In genomic region chr7:75358671-75359541, GRCh38 we compare ENCODE assay signal across 8 cellular contexts. TPM values are rescaled to one million over a fixed set of nuclear protein-coding genes. Genes with fewer than 3 reads are reported as not detected.
DNase-seq lines count a peak whose midpoint lies in the region; ATAC-seq and TF ChIP-seq lines count a peak whose summit lies in the region.
"Not testable (repeated sequence)": the region's sequence is repeated elsewhere in the genome, so short reads cannot be mapped to it uniquely, and the experiment has no call there.

No MANE protein-coding gene starts in this region.

- not testable (repeated sequence) for H3K9me2 ChIP-seq in MM.1S (replicated peaks; ENCODE audit: insufficient read depth, low read length)

- CTCF ChIA-PET in activated CD8-positive, alpha-beta T cell treated with anti-CD3 and anti-CD28 coated beads, Interleukin-2, amount 10 ng/mL, durations not matched to agents 7 days and 5 days (lab: Charles Lee); MCF 10A (lab: Yijun Ruan, JAX): not testable (repeated sequence)

- POLR2A ChIA-PET in activated CD8-positive, alpha-beta T cell treated with anti-CD3 and anti-CD28 coated beads, Interleukin-2, amount 10 ng/mL, durations not matched to agents 7 days and 5 days (lab: Charles Lee); MCF 10A (lab: Yijun Ruan, JAX): not testable (repeated sequence)

- H3K4me3 ChIP-seq in MM.1S (ENCODE audit: low read length); thyroid gland (replicated peaks in 1 of 3): not testable (repeated sequence)

- not testable (repeated sequence) for TF ChIP-seq CTCF in MM.1S (IDR thresholded peaks at IDR 0.05; ENCODE audit: low read length); MCF 10A (IDR thresholded peaks at IDR 0.05; ENCODE audit: unreplicated experiment); progenitor cell of endocrine pancreas (IDR thresholded peaks at IDR 0.05; ENCODE audit: unreplicated experiment); thyroid gland (IDR thresholded peaks at IDR 0.05)

- DNase-seq in MM.1S (peak; percentile 37), MCF 10A (ENCODE audit: unreplicated experiment) (peak; percentile 9), left ventricle myocardium superior (peak; percentile 10), thyroid gland (peak; percentile 5 to 6)
- peak; percentile 63 for DNase-seq in activated CD8-positive, alpha-beta T cell treated with anti-CD3 and anti-CD28 coated beads, Interleukin-2, amount 10 ng/mL, durations not matched to agents 7 days and 5 days
- DNase-seq in progenitor cell of endocrine pancreas (ENCODE audit: low spot score, unreplicated experiment), result not testable (repeated sequence)

- BruUV-seq in MCF 10A (replicated peaks; lab: Mats Ljungman, UMichigan), result TSS peak; percentile 59

- intact Hi-C loops in MCF 10A (cut with micrococcal nuclease); left ventricle myocardium superior (cut with micrococcal nuclease); thyroid gland (cut with DNase I): not testable (repeated sequence)

- not testable (repeated sequence) for H3K4me2 ChIP-seq in MM.1S (ENCODE audit: low read depth, low read length)

- TF ChIP-seq POLR2A in thyroid gland (IDR thresholded peaks at IDR 0.05), result not testable (repeated sequence)

- H3F3A ChIP-seq in MM.1S (ENCODE audit: insufficient read depth, low read length), result not testable (repeated sequence)

- H3K36me3 Mint-ChIP-seq in activated CD8-positive, alpha-beta T cell treated with anti-CD3 and anti-CD28 coated beads, Interleukin-2, amount 10 ng/mL, durations not matched to agents 7 days and 5 days (ENCODE audit: low read depth); MCF 10A (ENCODE audit: insufficient read depth, unreplicated experiment); progenitor cell of endocrine pancreas (ENCODE audit: insufficient read depth): not testable (repeated sequence)

- H3K27me3 ChIP-seq in MM.1S (replicated peaks; ENCODE audit: insufficient read depth, low read length); thyroid gland: not testable (repeated sequence)

- WGBS in thyroid gland, 2 donors, result no CpG with 5 or more reads among the region's 70 CpGs

- not testable (repeated sequence) for H2AFZ ChIP-seq in MM.1S (ENCODE audit: low read length)

- peak overlapping the region; percentile 79 for H3K4me3 Mint-ChIP-seq in activated CD8-positive, alpha-beta T cell treated with anti-CD3 and anti-CD28 coated beads, Interleukin-2, amount 10 ng/mL, durations not matched to agents 7 days and 5 days
- H3K4me3 Mint-ChIP-seq in MCF 10A (ENCODE audit: unreplicated experiment) (peak overlapping the region; percentile 76), progenitor cell of endocrine pancreas (ENCODE audit: low read depth) (peak overlapping the region; percentile 38)

- peak overlapping the region; percentile 43; the same call in 1 of the 2 replicates for H3K9ac ChIP-seq in MM.1S (ENCODE audit: low read length)

- H3K27me3 Mint-ChIP-seq in activated CD8-positive, alpha-beta T cell treated with anti-CD3 and anti-CD28 coated beads, Interleukin-2, amount 10 ng/mL, durations not matched to agents 7 days and 5 days (ENCODE audit: low read depth); MCF 10A (ENCODE audit: insufficient read depth, unreplicated experiment); progenitor cell of endocrine pancreas: not testable (repeated sequence)

- H3K4me1 ChIP-seq in MM.1S (ENCODE audit: low read length); thyroid gland: not testable (repeated sequence)

- ATAC-seq in GM18873 (IDR thresholded peaks at IDR 0.05; ENCODE audit: low FRiP score, unreplicated experiment), result peak; percentile 74
- peak; percentile 75 for ATAC-seq in HG02642 (IDR thresholded peaks at IDR 0.05; ENCODE audit: poor library complexity, unreplicated experiment)
- ATAC-seq in activated CD8-positive, alpha-beta T cell treated with anti-CD3 and anti-CD28 coated beads, Interleukin-2, amount 10 ng/mL, durations not matched to agents 7 days and 5 days, result peak; percentile 83
- ATAC-seq in left ventricle myocardium superior, result peak; percentile 94

- H3K4me1 Mint-ChIP-seq in activated CD8-positive, alpha-beta T cell treated with anti-CD3 and anti-CD28 coated beads, Interleukin-2, amount 10 ng/mL, durations not matched to agents 7 days and 5 days (ENCODE audit: low read depth); MCF 10A (ENCODE audit: insufficient read depth, unreplicated experiment); progenitor cell of endocrine pancreas (ENCODE audit: low read depth): not testable (repeated sequence)

- H3K27ac ChIP-seq in MM.1S (ENCODE audit: low read length) (peak overlapping the region; percentile 52; the same call in 1 of the 2 replicates), thyroid gland (peak overlapping the region in 1 of 3 donors; percentile 53)

- not testable (repeated sequence) for H3K9me3 Mint-ChIP-seq in activated CD8-positive, alpha-beta T cell treated with anti-CD3 and anti-CD28 coated beads, Interleukin-2, amount 10 ng/mL, durations not matched to agents 7 days and 5 days (ENCODE audit: insufficient read depth); MCF 10A (ENCODE audit: unreplicated experiment); progenitor cell of endocrine pancreas (ENCODE audit: low read depth)

- peak overlapping the region; percentile 93 for H3K27ac Mint-ChIP-seq in activated CD8-positive, alpha-beta T cell treated with anti-CD3 and anti-CD28 coated beads, Interleukin-2, amount 10 ng/mL, durations not matched to agents 7 days and 5 days
- peak overlapping the region; percentile 78 for H3K27ac Mint-ChIP-seq in MCF 10A (ENCODE audit: low read depth, unreplicated experiment)
- H3K27ac Mint-ChIP-seq in progenitor cell of endocrine pancreas, result not testable (repeated sequence)

- H3K36me3 ChIP-seq in MM.1S (replicated peaks; ENCODE audit: insufficient read depth, low read length); thyroid gland: not testable (repeated sequence)

- H4K20me1 ChIP-seq in MM.1S (ENCODE audit: insufficient read depth, low read length), result not testable (repeated sequence)

- not testable (repeated sequence) for H3K9me3 ChIP-seq in MM.1S (replicated peaks; ENCODE audit: insufficient read depth, low read length); thyroid gland

- H3K79me2 ChIP-seq in MM.1S (ENCODE audit: low read length), result not testable (repeated sequence)

RNA-seq across cellular contexts. Expression of gene TRIM73, which starts 36.5 kb away (rescaled TPM):
- total RNA-seq in activated CD8-positive, alpha-beta T cell treated with anti-CD3 and anti-CD28 coated beads, Interleukin-2, amount 10 ng/mL, durations not matched to agents 7 days and 5 days, result 1 to 10 TPM; 8.2 to 8.3 TPM
- total RNA-seq in MCF 10A (2022) (1.8 and 3.7 TPM in 2 replicates), left ventricle myocardium superior (1.3 TPM), progenitor cell of endocrine pancreas (10.2 and 11.3 TPM in 2 replicates), thyroid gland (1 to 10 TPM; 1.5 to 5.8 (median 3.6) TPM)
